In genomic region chr3:71582612-71583568, GRCh38 we compare ENCODE assay signal across 8 cellular contexts. TPM values are rescaled to one million over a fixed set of nuclear protein-coding genes. Genes with fewer than 3 reads are reported as not detected.
DNase-seq lines count a peak whose midpoint lies in the region.

No MANE protein-coding gene starts in this region.

- peak overlapping the region; percentile 97 for H2BK5ac ChIP-seq in mesenchymal stem cell (ENCODE audit: low read depth, low read length, poor library complexity, severe bottlenecking)

- peak overlapping the region; percentile 90 for H3K27ac Mint-ChIP-seq in activated CD4-positive, alpha-beta memory T cell treated with anti-CD3 and anti-CD28 coated beads for 36 hours

- DNase-seq in DMS 273 (lab: John Stamatoyannopoulos, UW; ENCODE audit: unreplicated experiment): peak; percentile 84
- DNase-seq in DMS 273 treated with DMSO at 0.1 percent for 48 hours (lab: John Stamatoyannopoulos, UW): no peak
- DNase-seq in NCI-H146 treated with DMSO at 0.1 percent for 48 hours (lab: John Stamatoyannopoulos, UW; ENCODE audit: unreplicated experiment): peak; percentile 6
- peak; percentile 79 for DNase-seq in activated CD4-positive, alpha-beta memory T cell treated with anti-CD3 and anti-CD28 coated beads for 36 hours
- peak; percentile 39 for DNase-seq in effector CD8-positive, alpha-beta T cell (lab: John Stamatoyannopoulos, UW)
- DNase-seq in mesenchymal stem cell: peak; percentile 51
- peak; percentile 48 for DNase-seq in stimulated activated CD8-positive, alpha-beta memory T cell treated with anti-CD3 and anti-CD28 coated beads, Interleukin-12 subunit alpha, Interleukin-12 subunit beta, amount 100 ng/mL, for 24 hours (ENCODE audit: extremely low read depth)
- DNase-seq in NCI-H446 (lab: John Stamatoyannopoulos, UW): no peak

- peak overlapping the region; percentile 88 for H3K4me3 Mint-ChIP-seq in activated CD4-positive, alpha-beta memory T cell treated with anti-CD3 and anti-CD28 coated beads for 36 hours

- H3K27me3 ChIP-seq in mesenchymal stem cell (ENCODE audit: control insufficient read depth in 1 of 2, insufficient read depth in 1 of 2, low read length in 2 of 2): no peaks in the 10 kb centered on the region

- no peak overlapping the region for H2BK120ac ChIP-seq in mesenchymal stem cell (ENCODE audit: low read depth, low read length)

- peak overlapping the region in 1 of 2 experiments; percentile 67 for H3K4ac ChIP-seq in mesenchymal stem cell (ENCODE audit: low read depth in 1 of 2, low read length in 2 of 2)

- intact Hi-C loops in activated CD4-positive, alpha-beta memory T cell treated with anti-CD3 and anti-CD28 coated beads for 36 hours (cut with micrococcal nuclease): loop anchor here (2.0 to 10.0 kb wide), 5 partner anchors 41 to 188 kb away; no protein-coding TSS in a partner anchor

- WGBS in mesenchymal stem cell: 2% methylated on average over 59 of the region's 84 CpGs

- peaks cover 57% of the 10 kb centered on the region for H3K4me1 Mint-ChIP-seq in activated CD4-positive, alpha-beta memory T cell treated with anti-CD3 and anti-CD28 coated beads for 36 hours (ENCODE audit: low read depth)

- peak overlapping the region in 1 of 2 experiments; percentile 13 for H2BK12ac ChIP-seq in mesenchymal stem cell (ENCODE audit: low read length in 2 of 2)

- peak overlapping the region; percentile 81 to 100 for H3K4me3 ChIP-seq in mesenchymal stem cell (ENCODE audit: insufficient read depth in 1 of 2, low read depth in 1 of 2, low read length in 2 of 2)

- H3K9me3 Mint-ChIP-seq in activated CD4-positive, alpha-beta memory T cell treated with anti-CD3 and anti-CD28 coated beads for 36 hours: no peaks in the 10 kb centered on the region

- H4K91ac ChIP-seq in mesenchymal stem cell (ENCODE audit: low read length): peak overlapping the region; percentile 15

- no peaks in the 10 kb centered on the region for H3K9me3 ChIP-seq in mesenchymal stem cell (ENCODE audit: control insufficient read depth, low read length)

- H3K18ac ChIP-seq in mesenchymal stem cell (ENCODE audit: low read depth in 1 of 2, low read length in 2 of 2): peak overlapping the region; percentile 54 to 77

- POLR2A ChIA-PET in activated CD4-positive, alpha-beta memory T cell treated with anti-CD3 and anti-CD28 coated beads for 36 hours (lab: Charles Lee): interaction anchor here (0.6 to 3.4 kb wide), 17 partner anchors 90 to 572 kb away, joined by 3 to 35 read pairs (median 5); no protein-coding TSS in a partner anchor

- H3K36me3 ChIP-seq in mesenchymal stem cell (ENCODE audit: control insufficient read depth in 1 of 2, insufficient read depth in 2 of 2, low read depth in 1 of 2, low read length in 2 of 2): no peaks in the 10 kb centered on the region

- peak overlapping the region; percentile 99 for H2AK5ac ChIP-seq in mesenchymal stem cell (ENCODE audit: low read length, severe bottlenecking)

- peak overlapping the region; percentile 37 for H3K4me2 ChIP-seq in mesenchymal stem cell (ENCODE audit: low read length, poor library complexity, severe bottlenecking)

- H3K9ac ChIP-seq in mesenchymal stem cell (ENCODE audit: low read length): peak overlapping the region; percentile 83

- peaks cover 1% of the 10 kb centered on the region for H3K27me3 Mint-ChIP-seq in activated CD4-positive, alpha-beta memory T cell treated with anti-CD3 and anti-CD28 coated beads for 36 hours

- H2BK15ac ChIP-seq in mesenchymal stem cell (ENCODE audit: low read depth, poor library complexity, severe bottlenecking): peak overlapping the region; percentile 94

- H2AFZ ChIP-seq in mesenchymal stem cell (ENCODE audit: low read depth, low read length): peak overlapping the region; percentile 73

- H3K27ac ChIP-seq in mesenchymal stem cell (ENCODE audit: low read length, poor library complexity, severe bottlenecking): peak overlapping the region; percentile 99

- peak overlapping the region in 1 of 2 experiments; percentile 42 for H3K14ac ChIP-seq in mesenchymal stem cell (ENCODE audit: low read length in 2 of 2)

- H3K23ac ChIP-seq in mesenchymal stem cell (ENCODE audit: low read length in 2 of 2): peak overlapping the region; percentile 60 to 96

- CTCF ChIA-PET in activated CD4-positive, alpha-beta memory T cell treated with anti-CD3 and anti-CD28 coated beads for 36 hours (lab: Charles Lee): interaction anchor here (0.6 to 1.4 kb wide), 7 partner anchors 74 to 360 kb away, joined by 3 to 4 read pairs (median 3); no protein-coding TSS in a partner anchor

- H4K8ac ChIP-seq in mesenchymal stem cell (ENCODE audit: low read length): peak overlapping the region; percentile 75

- peaks cover 10% of the 10 kb centered on the region for H3K36me3 Mint-ChIP-seq in activated CD4-positive, alpha-beta memory T cell treated with anti-CD3 and anti-CD28 coated beads for 36 hours

- peaks cover 2% of the 10 kb centered on the region for H3K4me1 ChIP-seq in mesenchymal stem cell (ENCODE audit: control insufficient read depth, insufficient read depth, low read depth, low read length)

- peaks cover 3% of the 10 kb centered on the region for H3K79me1 ChIP-seq in mesenchymal stem cell (replicated peaks; ENCODE audit: low read length, poor library complexity, severe bottlenecking)

RNA-seq across cellular contexts. Expression of gene FOXP1, which starts 0.6 kb away (rescaled TPM):
- total RNA-seq in activated CD4-positive, alpha-beta memory T cell treated with anti-CD3 and anti-CD28 coated beads for 36 hours: 100 to 1,000 TPM in 1 of 2 experiments, 10 to 100 TPM in 1; 94.4 to 102 TPM
- polyA plus RNA-seq in mesenchymal stem cell (2013, experiment 1 of 2): 34.2 TPM
- polyA plus RNA-seq in mesenchymal stem cell (2013, experiment 2 of 2): 34.5 TPM

Comparison
In these comparisons a context has a peak if more than half of its experiments do, and no peak if none do; other contexts are left out.
1. DNase-seq: peak in DMS 273 (single experiment), NCI-H146 treated with DMSO at 0.1 percent for 48 hours (single experiment), activated CD4-positive, alpha-beta memory T cell treated with anti-CD3 and anti-CD28 coated beads for 36 hours (single experiment), effector CD8-positive, alpha-beta T cell (single experiment), mesenchymal stem cell (single experiment) and stimulated activated CD8-positive, alpha-beta memory T cell treated with anti-CD3 and anti-CD28 coated beads, Interleukin-12 subunit alpha, Interleukin-12 subunit beta, amount 100 ng/mL, for 24 hours (single experiment); none in DMS 273 treated with DMSO at 0.1 percent for 48 hours (single experiment) and NCI-H446 (0 of 2).